ENCODE assay signal across 9 cellular contexts in the genomic region with DNA sequence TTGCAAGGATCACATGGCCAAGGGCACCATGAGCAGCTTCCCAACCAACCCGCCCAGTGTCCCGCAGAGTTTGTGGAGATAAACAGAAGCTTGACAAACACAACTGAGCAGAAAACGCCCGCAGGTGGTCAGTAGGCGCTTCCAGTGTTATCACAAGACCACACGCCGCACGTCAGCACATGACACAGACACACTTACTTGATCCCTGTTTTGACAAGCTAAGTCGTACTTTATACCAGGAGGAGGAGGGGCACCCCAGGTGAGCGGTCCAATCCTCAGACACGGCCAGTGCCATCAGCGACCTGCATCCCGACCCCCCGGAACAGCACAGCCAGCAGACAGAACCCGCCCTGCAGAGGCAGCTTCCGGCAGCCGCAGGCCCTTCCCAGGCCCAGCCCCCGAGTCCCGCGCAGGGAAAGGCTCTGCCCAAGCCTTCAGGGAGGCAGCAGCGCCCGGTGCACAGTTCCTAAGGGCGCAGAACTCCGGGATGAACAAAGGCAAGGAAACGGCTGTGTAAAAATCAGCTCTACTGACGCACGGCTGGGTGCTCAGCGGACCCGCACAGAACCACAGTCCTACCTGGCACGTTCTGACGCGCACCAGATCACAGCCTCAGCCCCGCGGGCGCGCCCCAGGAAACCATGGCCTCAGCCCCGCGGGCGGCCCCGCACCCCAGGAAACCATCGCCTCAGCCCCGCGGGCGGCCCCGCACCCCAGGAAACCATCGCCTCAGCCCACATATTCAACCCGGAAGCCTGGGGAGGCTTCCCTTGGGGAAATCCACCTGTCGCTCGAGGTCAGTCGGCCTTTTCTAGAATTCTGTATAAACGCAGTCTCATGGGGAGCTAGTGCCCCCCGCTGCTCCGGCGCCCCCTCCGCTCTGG. TPM values are rescaled to one million over a fixed set of nuclear protein-coding genes. Genes with fewer than 3 reads are reported as not detected.
A peak's percentile ranks its signal among the peaks of the same experiment; 100 is the strongest.
DNase-seq lines count a peak whose midpoint lies in the region; ATAC-seq, FAIRE-seq and TF ChIP-seq lines count a peak whose summit lies in the region.
"Had no signal": no experiment of that assay in that cellular context is flagged by ENCODE, and none has a peak within 500 bp of the region (broad histone marks: within the 10 kb centered on the region; RNA-seq: fewer than 3 reads in every experiment).

No MANE protein-coding gene starts in this region.

- no peak for TF ChIP-seq CTCF in GM12875 (IDR thresholded peaks at IDR 0.05; ENCODE audit: borderline replicate concordance, insufficient read depth, low read depth, low read length)
- TF ChIP-seq CTCF in RWPE1 (conservative IDR thresholded peaks at IDR 0.05; ENCODE audit: low read depth): no peak
- no peak for TF ChIP-seq CTCF in tibial artery (IDR thresholded peaks at IDR 0.05)

- no peaks in the 10 kb centered on the region for H3K9me3 Mint-ChIP-seq in activated naive CD4-positive, alpha-beta T cell treated with anti-CD3 and anti-CD28 coated beads, Interleukin-2, amount 50 U/mL, for 72 hours

- POLR2A ChIA-PET in RWPE1 (lab: Yijun Ruan, JAX; ENCODE audit: low non-redundant PET): no interaction called here

- no peak for FAIRE-seq in small intestine (lab: Jason Lieb, UNC)

- DNase-seq in RWPE1 (ENCODE audit: low spot score): no peak
- peak; percentile 46 to 84 for DNase-seq in activated naive CD4-positive, alpha-beta T cell treated with anti-CD3 and anti-CD28 coated beads, Interleukin-2, amount 50 U/mL, for 72 hours (ENCODE audit: low spot score in 2 of 2)
- peak; percentile 55 for DNase-seq in small intestine
- DNase-seq in tibial artery: no peak
- no peak for DNase-seq in 8988T
- DNase-seq in occipital lobe (lab: John Stamatoyannopoulos, UW): no peak

- ATAC-seq in activated naive CD4-positive, alpha-beta T cell treated with anti-CD3 and anti-CD28 coated beads, Interleukin-2, amount 50 U/mL, for 72 hours: peak; percentile 56 to 69
- ATAC-seq in GM18517 (IDR thresholded peaks at IDR 0.05; ENCODE audit: unreplicated experiment): no peak

- no peaks in the 10 kb centered on the region for H3K27me3 ChIP-seq in small intestine (ENCODE audit: control insufficient read depth in 2 of 2, insufficient read depth in 2 of 2, low read length in 2 of 2)
- no peaks in the 10 kb centered on the region for H3K27me3 ChIP-seq in tibial artery

- H3K27ac Mint-ChIP-seq in activated naive CD4-positive, alpha-beta T cell treated with anti-CD3 and anti-CD28 coated beads, Interleukin-2, amount 50 U/mL, for 72 hours: peak overlapping the region in 1 of 2 donors; percentile 55

- 41 to 57% (median 45%) methylated on average over 54 to 55 of the region's 55 CpGs for WGBS in small intestine, 3 donors

- H3K4me3 ChIP-seq in GM12875 (ENCODE audit: low read depth, low read length) (peak overlapping the region; percentile 42), small intestine (ENCODE audit: low read depth in 1 of 2, low read length in 2 of 2) (no peak overlapping the region), tibial artery (no peak overlapping the region)

- CTCF ChIA-PET in RWPE1 (lab: Yijun Ruan, JAX): no interaction called here

- intact Hi-C loops in tibial artery (cut with DNase I; ENCODE audit: low total_unique reads): no loop called here

- H3K4me1 ChIP-seq in small intestine (ENCODE audit: control insufficient read depth in 2 of 2, insufficient read depth in 1 of 2, low read depth in 1 of 2, low read length in 1 of 2): peaks cover 3 to 9% of the 10 kb centered on the region in 2 donors
- peaks cover 0 to 31% (median 17%) of the 10 kb centered on the region in 4 donors for H3K4me1 ChIP-seq in tibial artery

- H3K36me3 Mint-ChIP-seq in activated naive CD4-positive, alpha-beta T cell treated with anti-CD3 and anti-CD28 coated beads, Interleukin-2, amount 50 U/mL, for 72 hours: no peaks in the 10 kb centered on the region

- no peaks in the 10 kb centered on the region for H3K36me3 ChIP-seq in small intestine (ENCODE audit: control insufficient read depth in 2 of 2, insufficient read depth in 2 of 2, low read length in 2 of 2)
- H3K36me3 ChIP-seq in tibial artery: peaks cover 0 to 12% (median 4%) of the 10 kb centered on the region in 3 donors

- H3K9me3 ChIP-seq in small intestine (ENCODE audit: control insufficient read depth, low read depth): no peaks in the 10 kb centered on the region
- no peaks in the 10 kb centered on the region for H3K9me3 ChIP-seq in tibial artery

- H3K27ac ChIP-seq in RWPE1 (peak overlapping the region; percentile 26), small intestine (ENCODE audit: low read depth in 1 of 2, low read length in 1 of 2) (peak overlapping the region; percentile 21 to 66), tibial artery (no peak overlapping the region)

RNA-seq across cellular contexts. Expression of gene AXIN1, which starts 27.8 kb away (rescaled TPM):
- total RNA-seq in activated naive CD4-positive, alpha-beta T cell treated with anti-CD3 and anti-CD28 coated beads, Interleukin-2, amount 50 U/mL, for 72 hours: 10 to 100 TPM; 21.4 to 22.8 TPM
- 10 to 100 TPM; 24.5 to 28.6 (median 26.6) TPM for polyA plus RNA-seq in small intestine
- total RNA-seq in occipital lobe: 18.7 TPM

RNA-seq across cellular contexts. Expression of gene PDIA2, which starts 41.7 kb away (rescaled TPM):
- total RNA-seq in activated naive CD4-positive, alpha-beta T cell treated with anti-CD3 and anti-CD28 coated beads, Interleukin-2, amount 50 U/mL, for 72 hours: not detected
- 10 to 100 TPM; 12.3 to 46.1 (median 44.9) TPM for polyA plus RNA-seq in small intestine
- total RNA-seq in occipital lobe: 6.4 TPM

RNA-seq across cellular contexts. Expression of gene ARHGDIG, which starts 44.3 kb away (rescaled TPM):
- not detected for total RNA-seq in activated naive CD4-positive, alpha-beta T cell treated with anti-CD3 and anti-CD28 coated beads, Interleukin-2, amount 50 U/mL, for 72 hours
- polyA plus RNA-seq in small intestine: 10 to 100 TPM; 14.1 to 81.6 (median 14.3) TPM
- total RNA-seq in occipital lobe: 35.9 TPM
- total RNA-seq: dermis microvascular lymphatic vessel endothelial cell had no signal

RNA-seq across cellular contexts. Expression of gene MRPL28, which starts 45.6 kb away (rescaled TPM):
- 10 to 100 TPM; 77.9 to 97.7 TPM for total RNA-seq in activated naive CD4-positive, alpha-beta T cell treated with anti-CD3 and anti-CD28 coated beads, Interleukin-2, amount 50 U/mL, for 72 hours
- 100 to 1,000 TPM in 1 of 3 donors, 10 to 100 TPM in 2; 85.4 to 112 (median 98.9) TPM for polyA plus RNA-seq in small intestine
- total RNA-seq in occipital lobe: 28.1 TPM

RNA-seq across cellular contexts. Expression of gene RGS11, which starts 48.9 kb away (rescaled TPM):
- total RNA-seq in activated naive CD4-positive, alpha-beta T cell treated with anti-CD3 and anti-CD28 coated beads, Interleukin-2, amount 50 U/mL, for 72 hours: under 1 TPM in 1 of 2 donors, not detected in 1; 0.14 TPM
- 10 to 100 TPM in 2 of 3 donors, 1 to 10 TPM in 1; 3.6 to 20.1 (median 11.1) TPM for polyA plus RNA-seq in small intestine
- 2.8 TPM for total RNA-seq in occipital lobe

Comparison
In these comparisons a context has a peak if more than half of its experiments do, and no peak if none do; other contexts are left out.
1. DNase-seq: peak in activated naive CD4-positive, alpha-beta T cell treated with anti-CD3 and anti-CD28 coated beads, Interleukin-2, amount 50 U/mL, for 72 hours (2 of 2) and small intestine (single experiment); none in RWPE1 (single experiment), tibial artery (0 of 2), 8988T (single experiment) and occipital lobe (single experiment).
2. H3K27ac ChIP-seq: peak in RWPE1 (single experiment) and small intestine (2 of 2); none in tibial artery (0 of 2).
3. RNA of gene ARHGDIG, which starts 44.3 kb away (total RNA-seq): 35.9 TPM in occipital lobe (single experiment); not detected in activated naive CD4-positive, alpha-beta T cell treated with anti-CD3 and anti-CD28 coated beads, Interleukin-2, amount 50 U/mL, for 72 hours; every median in the first group is over 10 times any median in the second.